Comparison of ENCODE assay signal across 19 cellular contexts in genomic region chr12:109991586-109991985, GRCh38.
"Had no signal": no experiment of that assay in that cellular context is flagged by ENCODE, and none has a peak within 500 bp of the region (broad histone marks: within the 10 kb centered on the region; RNA-seq: fewer than 3 reads in every experiment).

No MANE protein-coding gene starts in this region.

- H3K4me3 Mint-ChIP-seq: activated CD4-positive, alpha-beta T cell treated with anti-CD3 and anti-CD28 coated beads for 36 hours; dendritic cell treated with granulocyte-macrophage colony-stimulating factor and Interleukin-4, amounts not matched to agents 40 ng/mL and 50 ng/mL, for 4 days; natural killer cell had no signal

- H3K4me3 ChIP-seq: body of pancreas, cardiac muscle cell, lower lobe of right lung, pancreas, psoas muscle, upper lobe of right lung had no signal

- H3K9me3 ChIP-seq: body of pancreas, lower lobe of right lung, pancreas, psoas muscle, upper lobe of right lung had no signal

- H3K27me3 ChIP-seq: body of pancreas, cardiac muscle cell, foreskin keratinocyte, pancreas, upper lobe of right lung had no signal

- H3K27ac ChIP-seq: body of pancreas, cardiac muscle cell, foreskin keratinocyte, lower lobe of right lung, pancreas, psoas muscle, upper lobe of right lung had no signal

- ATAC-seq: activated CD4-positive, alpha-beta T cell treated with anti-CD3 and anti-CD28 coated beads for 36 hours; body of pancreas; foreskin keratinocyte; left lobe of liver; lower lobe of right lung; natural killer cell; pancreas; psoas muscle; right cardiac atrium; stimulated activated naive CD8-positive, alpha-beta T cell treated with anti-CD3 and anti-CD28 coated beads, Interleukin-15, Interleukin-2, amounts not matched to agents 100 U/mL and 50 U/mL, for 24 hours; upper lobe of right lung had no signal

- DNase-seq: activated CD4-positive, alpha-beta T cell treated with anti-CD3 and anti-CD28 coated beads for 36 hours; activated CD4-positive, alpha-beta T cell treated with anti-CD3 and anti-CD28 coated beads, Interleukin-2, amount 50 U/mL, for 48 hours; activated T-cell treated with anti-CD3 and anti-CD28 coated beads for 4 hours; body of pancreas; effector CD4-positive, alpha-beta T cell; foreskin keratinocyte; lower lobe of right lung; natural killer cell; pancreas; psoas muscle; right cardiac atrium; stimulated activated CD4-positive, alpha-beta T cell treated with anti-CD3 and anti-CD28 coated beads, Interleukin-4, amount 100 ng/mL, for 24 hours; stimulated activated naive CD8-positive, alpha-beta T cell treated with anti-CD3 and anti-CD28 coated beads, Interleukin-15, Interleukin-2, amounts not matched to agents 100 U/mL and 50 U/mL, for 24 hours; T-helper 1 cell; T-helper 9 cell; upper lobe of right lung had no signal

- H3K9me3 Mint-ChIP-seq: dendritic cell treated with granulocyte-macrophage colony-stimulating factor and Interleukin-4, amounts not matched to agents 40 ng/mL and 50 ng/mL, for 4 days; natural killer cell had no signal

- H3K27me3 Mint-ChIP-seq: activated CD4-positive, alpha-beta T cell treated with anti-CD3 and anti-CD28 coated beads for 36 hours; dendritic cell treated with granulocyte-macrophage colony-stimulating factor and Interleukin-4, amounts not matched to agents 40 ng/mL and 50 ng/mL, for 4 days had no signal

- H3K27ac Mint-ChIP-seq: activated CD4-positive, alpha-beta T cell treated with anti-CD3 and anti-CD28 coated beads for 36 hours; dendritic cell treated with granulocyte-macrophage colony-stimulating factor and Interleukin-4, amounts not matched to agents 40 ng/mL and 50 ng/mL, for 4 days had no signal
